ENCODE assay signal across 8 cellular contexts in the genomic region with DNA sequence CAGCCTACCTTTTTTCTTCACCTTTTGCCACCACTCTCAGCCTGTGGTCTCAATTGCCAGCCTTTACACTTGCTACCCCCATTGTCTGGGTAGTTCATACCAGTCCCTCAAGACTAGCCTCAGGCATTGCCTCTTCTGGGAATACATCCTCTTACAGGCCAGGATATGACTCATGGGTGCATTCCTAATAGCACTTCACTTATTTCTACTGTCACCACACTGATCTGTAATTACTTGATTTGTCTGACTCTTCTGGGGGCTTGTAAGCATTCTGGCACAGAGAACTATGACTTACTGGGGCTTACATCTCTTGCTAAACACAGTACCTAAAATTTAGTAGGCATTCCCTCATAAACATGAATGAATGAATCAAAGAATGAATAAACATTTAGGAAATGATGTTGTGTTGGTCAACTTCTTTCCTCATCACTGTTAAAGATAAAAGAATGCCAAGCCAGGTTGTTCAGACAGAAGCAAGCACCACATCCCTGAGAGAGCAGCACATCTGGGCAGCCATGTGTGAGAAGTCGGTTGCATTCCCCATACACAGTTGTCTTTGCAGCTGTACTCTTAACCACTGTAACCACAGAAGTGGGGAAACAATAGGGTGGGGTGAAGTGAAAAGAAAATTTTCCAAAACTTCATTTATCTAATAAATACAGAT.
DNase-seq lines count a peak whose midpoint lies in the region; ATAC-seq, FAIRE-seq and TF ChIP-seq lines count a peak whose summit lies in the region.

No MANE protein-coding gene starts in this region.

- TF ChIP-seq CTCF in HFF-Myc (IDR thresholded peaks at IDR 0.05; ENCODE audit: low read depth, low read length, missing control alignments) = no peak
- TF ChIP-seq CTCF in fibroblast of mammary gland (conservative IDR thresholded peaks at IDR 0.05; ENCODE audit: control insufficient read depth, insufficient read depth, low read depth, low read length) = no peak

- peak; percentile 41 for DNase-seq in DMS79 (lab: John Stamatoyannopoulos, UW)
- peak; percentile 91 for DNase-seq in HFF-Myc (ENCODE audit: extremely low read depth, low read depth)
- DNase-seq in RCC 7860 (ENCODE audit: low spot score) = peak; percentile 94
- peak; percentile 90 for DNase-seq in fibroblast of mammary gland (ENCODE audit: low read depth)
- no peak for DNase-seq in GM19238 (ENCODE audit: insufficient read length, low spot score)
- no peak for DNase-seq in Ammon's horn (ENCODE audit: low spot score)

- peak; percentile 96 for FAIRE-seq in RCC 7860 (lab: Jason Lieb, UNC)

- no peak overlapping the region for H3K4me3 ChIP-seq in HFF-Myc (replicated peaks; ENCODE audit: low read depth, low read length)
- no peak overlapping the region for H3K4me3 ChIP-seq in fibroblast of mammary gland (ENCODE audit: control insufficient read depth, low read depth, low read length)

- ATAC-seq in GM18861 (IDR thresholded peaks at IDR 0.05; ENCODE audit: unreplicated experiment) = no peak
- ATAC-seq in GM18873 (IDR thresholded peaks at IDR 0.05; ENCODE audit: low FRiP score, unreplicated experiment) = no peak

Comparison
In these comparisons a context has a peak if more than half of its experiments do, and no peak if none do; other contexts are left out.
1. DNase-seq: peak in DMS79 (single experiment), HFF-Myc (single experiment), RCC 7860 (single experiment) and fibroblast of mammary gland (single experiment); none in GM19238 (single experiment) and Ammon's horn (single experiment).